Comparison of ENCODE assay signal across 2 cellular contexts in the genomic region with DNA sequence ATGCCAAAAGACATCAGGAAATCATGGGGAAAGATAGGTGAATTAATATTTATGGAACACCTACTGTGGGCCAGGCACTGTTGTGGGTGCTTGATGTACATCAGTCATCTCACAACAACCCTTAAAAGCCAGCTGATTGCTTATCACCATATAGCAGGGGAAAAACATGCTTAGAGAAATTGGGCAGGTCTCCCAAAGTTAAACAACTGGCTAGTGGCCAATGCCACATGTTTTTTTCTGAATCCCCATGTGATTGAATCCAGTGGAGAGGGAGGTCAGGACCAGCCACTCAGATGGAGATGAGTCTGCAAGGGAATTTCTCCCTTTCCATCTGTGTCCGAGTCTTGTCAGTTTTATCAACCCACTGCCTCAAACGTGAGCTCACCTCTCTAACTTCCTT.
TF ChIP-seq lines count a peak whose summit lies in the region.

No MANE protein-coding gene starts in this region.

TF ChIP-seq in IMR-90, 13 proteins besides CTCF, POLR2A, EP300 and RAD21:
- TF ChIP-seq, protein P1, sequence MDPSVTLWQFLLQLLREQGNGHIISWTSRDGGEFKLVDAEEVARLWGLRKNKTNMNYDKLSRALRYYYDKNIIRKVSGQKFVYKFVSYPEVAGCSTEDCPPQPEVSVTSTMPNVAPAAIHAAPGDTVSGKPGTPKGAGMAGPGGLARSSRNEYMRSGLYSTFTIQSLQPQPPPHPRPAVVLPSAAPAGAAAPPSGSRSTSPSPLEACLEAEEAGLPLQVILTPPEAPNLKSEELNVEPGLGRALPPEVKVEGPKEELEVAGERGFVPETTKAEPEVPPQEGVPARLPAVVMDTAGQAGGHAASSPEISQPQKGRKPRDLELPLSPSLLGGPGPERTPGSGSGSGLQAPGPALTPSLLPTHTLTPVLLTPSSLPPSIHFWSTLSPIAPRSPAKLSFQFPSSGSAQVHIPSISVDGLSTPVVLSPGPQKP (IDR thresholded peaks at IDR 0.05; ENCODE audit: borderline replicate concordance, low read depth, low read length): no peak
- no peak for TF ChIP-seq MXI1 (IDR thresholded peaks at IDR 0.05; ENCODE audit: borderline replicate concordance, low read depth, low read length)
- no peak for TF ChIP-seq RFX5 (IDR thresholded peaks at IDR 0.05; ENCODE audit: low read depth, low read length)
TF ChIP-seq in IMR-90: peak in this region for 0.

TF ChIP-seq in K562, 482 proteins besides CTCF, POLR2A, EP300 and RAD21:
- TF ChIP-seq MCM5 (IDR thresholded peaks at IDR 0.05; ENCODE audit: low read depth): no peak
- no peak for TF ChIP-seq ZNF778 (CRISPR knock-in tag; IDR thresholded peaks at IDR 0.05)
- peak; percentile 27; the same call in 1 of the 2 replicates for TF ChIP-seq NFIC (IDR thresholded peaks at IDR 0.05)
- TF ChIP-seq FOXJ2 (tag; IDR thresholded peaks at IDR 0.05): 0 out of 2 replicates have a peak, but pooled peaks have one; percentile 63
- TF ChIP-seq ZNF239 (CRISPR knock-in tag; IDR thresholded peaks at IDR 0.05): no peak
- no peak for TF ChIP-seq POLR3A (IDR thresholded peaks at IDR 0.05; ENCODE audit: borderline replicate concordance, extremely low read depth, insufficient read depth, insufficient read length)
- 0 out of 2 replicates have a peak, but pooled peaks have one; percentile 16 for TF ChIP-seq CBFA2T3 (IDR thresholded peaks at IDR 0.05)
